ENCODE assay signal across 9 cellular contexts in the genomic region with DNA sequence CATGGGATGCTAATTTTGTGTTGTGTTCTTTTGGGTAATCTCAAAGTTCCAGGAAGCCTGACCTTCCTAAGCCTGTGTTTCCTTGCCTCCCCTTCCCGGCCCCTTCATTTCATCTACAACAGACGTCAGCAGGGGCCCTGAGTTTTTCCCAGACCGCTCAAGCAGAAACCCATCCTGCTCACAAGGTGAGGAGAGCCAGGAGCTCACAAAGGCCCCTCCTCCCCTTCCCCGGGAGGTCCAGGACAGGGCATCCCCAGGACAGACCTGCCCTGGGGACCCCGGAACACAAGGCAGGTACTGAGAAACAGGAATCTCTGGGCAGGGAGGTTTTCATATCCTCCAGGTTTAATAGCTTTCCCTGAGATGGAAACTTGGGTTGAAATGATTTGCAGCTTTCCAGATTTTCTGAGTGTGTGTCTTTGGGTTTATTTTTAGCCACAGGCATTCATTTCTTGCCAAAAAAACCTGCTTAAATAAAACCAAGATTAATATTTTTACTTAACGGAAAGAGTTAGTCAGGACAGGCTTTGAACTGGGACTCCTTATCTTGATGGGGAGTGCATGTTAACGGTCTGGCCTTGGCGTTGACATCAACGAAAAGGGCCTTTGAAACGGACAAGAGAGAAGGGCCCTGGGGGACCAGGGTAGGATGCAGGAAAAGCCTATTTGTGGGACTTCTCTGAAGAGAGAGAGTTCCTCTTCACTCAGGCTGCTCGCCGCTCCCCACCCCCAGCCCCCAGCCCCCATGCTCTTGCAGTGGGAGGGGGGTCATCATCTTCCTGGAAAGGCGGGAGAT. TPM values are rescaled to one million over a fixed set of nuclear protein-coding genes. Genes with fewer than 3 reads are reported as not detected.
A peak's percentile ranks its signal among the peaks of the same experiment; 100 is the strongest.
DNase-seq lines count a peak whose midpoint lies in the region; ATAC-seq and TF ChIP-seq lines count a peak whose summit lies in the region.
"Had no signal": no experiment of that assay in that cellular context is flagged by ENCODE, and none has a peak within 500 bp of the region (broad histone marks: within the 10 kb centered on the region; RNA-seq: fewer than 3 reads in every experiment).

No MANE protein-coding gene starts in this region.

- H4K5ac ChIP-seq in IMR-90 (ENCODE audit: low read depth, low read length), result no peak overlapping the region

- BruUV-seq in IMR-90 (replicated peaks; lab: Mats Ljungman, UMichigan), result no TSS peak

- H4K91ac ChIP-seq in IMR-90 (ENCODE audit: insufficient read depth, low read depth, low read length), result no peak overlapping the region

- no peak overlapping the region for H3K4me2 ChIP-seq in IMR-90 (ENCODE audit: low read depth, low read length)

- no peak overlapping the region for H2BK5ac ChIP-seq in IMR-90 (ENCODE audit: low read depth, low read length, poor library complexity, severe bottlenecking)

- WGBS in IMR-90 (ENCODE audit: extremely low coverage in 2 of 2, insufficient read length in 1 of 2), 2 experiments, result 60% methylated on average over 1 of the region's 13 CpGs; no CpG with 5 or more reads in 1 of the 2 experiments
- 48 to 55% methylated on average over 13 of the region's 13 CpGs for WGBS in lung, 2 donors

- H2AK9ac ChIP-seq in IMR-90 (replicated peaks; ENCODE audit: low read depth, low read length, poor library complexity), result no peak overlapping the region

- TF ChIP-seq RAD21 in IMR-90 (IDR thresholded peaks at IDR 0.05; ENCODE audit: low read length), result no peak

- H3K27ac ChIP-seq in IMR-90 (ENCODE audit: insufficient read depth, low read length), result no peak overlapping the region
- H3K27ac ChIP-seq in dorsolateral prefrontal cortex, result peak overlapping the region in 38 of 59 donors; percentile 6 to 75 (median 49)
- H3K27ac ChIP-seq in lung (ENCODE audit: low read depth in 1 of 2, low read length in 1 of 2), result peak overlapping the region; percentile 38 to 55
- H3K27ac ChIP-seq in CD8-positive, alpha-beta T cell (ENCODE audit: low read depth, low read length), result no peak overlapping the region

- CTCF ChIA-PET in IMR-90 (lab: Yijun Ruan, JAX), result no interaction called here
- CTCF ChIA-PET in CD8-positive, alpha-beta T cell (lab: Charles Lee), result interaction anchor here (0.7 kb wide), 1 partner anchor 46 kb away, joined by 3 read pairs; no protein-coding TSS in a partner anchor

- POLR2A ChIA-PET in IMR-90 (lab: Charles Lee; ENCODE audit: unreplicated experiment), result no interaction called here
- POLR2A ChIA-PET in CD8-positive, alpha-beta T cell (lab: Charles Lee), result no interaction called here

- H3K4me1 ChIP-seq in IMR-90 (ENCODE audit: control insufficient read depth, insufficient read depth, low read length) (peaks cover 10% of the 10 kb centered on the region; the same call in 1 of the 2 replicates), lung (ENCODE audit: control insufficient read depth in 2 of 2, insufficient read depth in 2 of 2, low read length in 2 of 2) (peaks cover 34 to 42% of the 10 kb centered on the region in 2 donors)
- no peaks in the 10 kb centered on the region for H3K4me1 ChIP-seq in CD8-positive, alpha-beta T cell (ENCODE audit: insufficient read depth, low read length)

- no peak for ATAC-seq in IMR-90 (ENCODE audit: low read depth)
- ATAC-seq in lung (ENCODE audit: insufficient read depth, low FRiP score), result no peak
- ATAC-seq in CD8-positive, alpha-beta T cell, result no peak
- ATAC-seq in effector memory CD8-positive, alpha-beta T cell (replicated peaks), result no peak

- no peak overlapping the region for H3K18ac ChIP-seq in IMR-90 (ENCODE audit: low read depth, low read length)

- peaks cover 100% of the 10 kb centered on the region for H4K20me1 ChIP-seq in IMR-90 (ENCODE audit: insufficient read depth, low read length)

- H4K8ac ChIP-seq in IMR-90 (ENCODE audit: low read depth in 2 of 2, low read length in 2 of 2), result no peak overlapping the region

- H3K79me1 ChIP-seq in IMR-90 (ENCODE audit: low read depth in 1 of 2, low read length in 2 of 2), result peaks cover 50 to 92% of the 10 kb centered on the region in 2 experiments

- H3K27me3 ChIP-seq in IMR-90 (ENCODE audit: control insufficient read depth, insufficient read depth, low read length), result no peaks in the 10 kb centered on the region
- no peaks in the 10 kb centered on the region for H3K27me3 ChIP-seq in dorsolateral prefrontal cortex
- no peaks in the 10 kb centered on the region for H3K27me3 ChIP-seq in lung (ENCODE audit: control insufficient read depth, insufficient read depth)
- no peaks in the 10 kb centered on the region for H3K27me3 ChIP-seq in CD8-positive, alpha-beta T cell (ENCODE audit: insufficient read depth, low read length)
- H3K27me3 ChIP-seq: BE2C had no signal

- no peak overlapping the region for H2AFZ ChIP-seq in IMR-90 (replicated peaks; ENCODE audit: low read length, poor library complexity)

- H3K9me1 ChIP-seq in IMR-90 (ENCODE audit: insufficient read depth, low read length), result peaks cover 37% of the 10 kb centered on the region

- dilution Hi-C loops in IMR-90 (cut with HindIII; ENCODE audit: low sequenced_read_pairs, unreplicated experiment), result no loop called here

- no peak overlapping the region for H3K4ac ChIP-seq in IMR-90 (ENCODE audit: low read depth, low read length)

- no peaks in the 10 kb centered on the region for H3K9me3 Mint-ChIP-seq in CD8-positive, alpha-beta T cell
- H3K9me3 Mint-ChIP-seq in effector memory CD8-positive, alpha-beta T cell, result no peaks in the 10 kb centered on the region

- H3K36me3 Mint-ChIP-seq in CD8-positive, alpha-beta T cell, result no peaks in the 10 kb centered on the region
- H3K36me3 Mint-ChIP-seq in effector memory CD8-positive, alpha-beta T cell (ENCODE audit: insufficient read depth), result no peaks in the 10 kb centered on the region

- no peak overlapping the region for H2BK120ac ChIP-seq in IMR-90 (ENCODE audit: low read depth, low read length)

- no peaks in the 10 kb centered on the region for H3K4me1 Mint-ChIP-seq in CD8-positive, alpha-beta T cell (ENCODE audit: low read depth)
- no peaks in the 10 kb centered on the region for H3K4me1 Mint-ChIP-seq in effector memory CD8-positive, alpha-beta T cell (ENCODE audit: low read depth in 2 of 2)

- H3K4me3 Mint-ChIP-seq in CD8-positive, alpha-beta T cell, result no peak overlapping the region
- H3K4me3 Mint-ChIP-seq in effector memory CD8-positive, alpha-beta T cell, result no peak overlapping the region

- H3K4me3 ChIP-seq in IMR-90 (ENCODE audit: insufficient read depth, low read depth, low read length) (no peak overlapping the region), dorsolateral prefrontal cortex (peak overlapping the region in 3 of 59 donors; percentile 5 to 10 (median 6)), lung (no peak overlapping the region)
- no peak overlapping the region for H3K4me3 ChIP-seq in CD8-positive, alpha-beta T cell (ENCODE audit: low read depth, low read length)

- intact Hi-C loops in IMR-90 (cut with micrococcal nuclease), result no loop called here
- intact Hi-C loops in dorsolateral prefrontal cortex (cut with DNase I), result loop anchor here in 1 of 2 donors (10.0 kb wide), 1 partner anchor 155 kb away; no protein-coding TSS in a partner anchor
- intact Hi-C loops in CD8-positive, alpha-beta T cell (cut with DNase I, micrococcal nuclease), result no loop called here

- H3K14ac ChIP-seq in IMR-90 (replicated peaks; ENCODE audit: low read depth, low read length), result no peak overlapping the region

- in situ Hi-C loops in IMR-90 (cut with MboI; ENCODE audit: low sequenced_read_pairs), result no loop called here

- TF ChIP-seq CTCF in IMR-90 (conservative IDR thresholded peaks at IDR 0.05; ENCODE audit: low read depth, low read length), result no peak
- TF ChIP-seq CTCF in dorsolateral prefrontal cortex (IDR thresholded peaks at IDR 0.05 in 54 of 56, conservative IDR thresholded peaks at IDR 0.05 in 2 of 56; ENCODE audit: low read depth in 1 of 56, partially characterized antibody in 56 of 56), result no peak
- TF ChIP-seq CTCF in lung (IDR thresholded peaks at IDR 0.05; ENCODE audit: control extremely low read depth, extremely low read depth), result no peak
- TF ChIP-seq CTCF in CD8-positive, alpha-beta T cell (IDR thresholded peaks at IDR 0.05), result no peak

- H3K9me3 ChIP-seq in IMR-90 (ENCODE audit: control insufficient read depth, insufficient read depth, low read length), result no peaks in the 10 kb centered on the region
- H3K9me3 ChIP-seq in lung (ENCODE audit: control insufficient read depth in 2 of 2, insufficient read depth in 1 of 2, low read length in 1 of 2), result no peaks in the 10 kb centered on the region
- no peaks in the 10 kb centered on the region for H3K9me3 ChIP-seq in CD8-positive, alpha-beta T cell (ENCODE audit: low read length)
- H3K9me3 ChIP-seq: BE2C had no signal

- H2AK5ac ChIP-seq in IMR-90 (ENCODE audit: low read depth, low read length), result no peak overlapping the region

- TF ChIP-seq POLR2A in IMR-90 (IDR thresholded peaks at IDR 0.05; ENCODE audit: low read depth, low read length), result no peak

- H3K9ac ChIP-seq in IMR-90 (ENCODE audit: low read depth, low read length), result no peak overlapping the region

- H3K23ac ChIP-seq in IMR-90 (ENCODE audit: low read depth, low read length), result no peak overlapping the region

- no peak overlapping the region for H3K27ac Mint-ChIP-seq in CD8-positive, alpha-beta T cell
- H3K27ac Mint-ChIP-seq in effector memory CD8-positive, alpha-beta T cell, result no peak overlapping the region

- H2BK20ac ChIP-seq in IMR-90 (ENCODE audit: low read depth, low read length), result no peak overlapping the region

- H3K56ac ChIP-seq in IMR-90 (ENCODE audit: extremely low read depth, insufficient read depth, low read length), result no peak overlapping the region

- H3K27me3 Mint-ChIP-seq in CD8-positive, alpha-beta T cell (ENCODE audit: low read depth), result peaks cover 6% of the 10 kb centered on the region
- H3K27me3 Mint-ChIP-seq in effector memory CD8-positive, alpha-beta T cell, result peaks cover 32 to 37% of the 10 kb centered on the region in 2 donors

- DNase-seq in IMR-90 (peak; percentile 41), dorsolateral prefrontal cortex (no peak), lung (ENCODE audit: low spot score) (no peak), stromal cell of bone marrow (ENCODE audit: low read depth) (peak; percentile 26), NCI-H526 (lab: John Stamatoyannopoulos, UW) (no peak), DMS153 treated with DMSO at 0.1 percent for 48 hours (lab: John Stamatoyannopoulos, UW; ENCODE audit: unreplicated experiment) (no peak)
- no peak for DNase-seq in CD8-positive, alpha-beta T cell
- DNase-seq in effector memory CD8-positive, alpha-beta T cell, result no peak
- DNase-seq: BE2C had no signal

- H3K36me3 ChIP-seq in IMR-90 (ENCODE audit: control insufficient read depth, insufficient read depth, low read length), result peaks cover 63% of the 10 kb centered on the region
- H3K36me3 ChIP-seq in lung (ENCODE audit: control insufficient read depth in 2 of 2, insufficient read depth in 2 of 2, low read length in 2 of 2), result peaks cover 0 to 27% of the 10 kb centered on the region in 2 donors
- H3K36me3 ChIP-seq in CD8-positive, alpha-beta T cell (ENCODE audit: insufficient read depth, low read length), result no peaks in the 10 kb centered on the region
- H3K36me3 ChIP-seq: BE2C had no signal

- no peak overlapping the region for H2BK15ac ChIP-seq in IMR-90 (ENCODE audit: low read depth, low read length)

RNA-seq across cellular contexts. Expression of a gene that starts 38.5 kb away (rescaled TPM):
- total RNA-seq in IMR-90 (2012; rRNA removed) (98.8 and 108 TPM in 2 replicates), dorsolateral prefrontal cortex (100 to 1,000 TPM in 10 of 120 experiments, 10 to 100 TPM in 110; 30.5 to 155 (median 57.5) TPM), lung (100 to 1,000 TPM; 251 to 547 TPM)
- polyA plus RNA-seq in IMR-90 (2012; rRNA removed) (173 and 179 TPM in 2 replicates), lung (100 to 1,000 TPM; 129 to 227 TPM)
- 114 and 148 TPM in 2 replicates for polyA plus RNA-seq in IMR-90 (2012; cell fraction: cytosol; rRNA removed)
- polyA plus RNA-seq in IMR-90 (2012; cell fraction: nucleus; rRNA removed; ENCODE audit: low replicate concordance), result 70.7 and 131 TPM in 2 replicates
- total RNA-seq in CD8-positive, alpha-beta T cell, result not detected

Comparison
In these comparisons a context has a peak if more than half of its experiments do, and no peak if none do; other contexts are left out.
1. DNase-seq: peak in IMR-90 (single experiment) and stromal cell of bone marrow (single experiment); none in dorsolateral prefrontal cortex (0 of 10), lung (single experiment), NCI-H526 (0 of 2), DMS153 treated with DMSO at 0.1 percent for 48 hours (single experiment), CD8-positive, alpha-beta T cell (0 of 7) and effector memory CD8-positive, alpha-beta T cell (0 of 3).
2. H3K27ac ChIP-seq: peak in dorsolateral prefrontal cortex (38 of 59) and lung (2 of 2); none in IMR-90 (single experiment) and CD8-positive, alpha-beta T cell (single experiment).
3. RNA of a gene that starts 38.5 kb away (total RNA-seq): 251 to 547 TPM in lung, 98.8 to 108 TPM in IMR-90 and 30.5 to 155 TPM in dorsolateral prefrontal cortex; not detected in CD8-positive, alpha-beta T cell; every median in the first group is over 10 times any median in the second.